ENCODE assay signal across 8 cellular contexts in genomic region chr1:26111530-26112406, GRCh38. TPM values are rescaled to one million over a fixed set of nuclear protein-coding genes. Genes with fewer than 3 reads are reported as not detected.
DNase-seq lines count a peak whose midpoint lies in the region; ATAC-seq and TF ChIP-seq lines count a peak whose summit lies in the region.

PDIK1L (plus strand) TSS chr1:26111824; CDS start chr1:26114309, 2,485 bp downstream.

- DNase-seq in AG04449 (ENCODE audit: low read depth, low spot score): peak; percentile 59
- DNase-seq in NCI-H2227 treated with DMSO at 0.1 percent for 48 hours (lab: John Stamatoyannopoulos, UW): peak; percentile 92
- DNase-seq in breast epithelium (ENCODE audit: low spot score in 2 of 2): peak; percentile 90 to 93
- DNase-seq in immature natural killer cell: peak; percentile 90 to 93 (median 92)
- DNase-seq in smooth muscle cell (lab: John Stamatoyannopoulos, UW; ENCODE audit: unreplicated experiment): peak; percentile 79

- H3K79me2 ChIP-seq in smooth muscle cell (ENCODE audit: low read depth): peaks cover 9% of the 10 kb centered on the region

- no peaks in the 10 kb centered on the region for H3K9me3 Mint-ChIP-seq in immature natural killer cell

- no peaks in the 10 kb centered on the region for H3K27me3 ChIP-seq in breast epithelium
- no peaks in the 10 kb centered on the region for H3K27me3 ChIP-seq in smooth muscle cell (ENCODE audit: low read depth)

- H3K27ac ChIP-seq in breast epithelium: peak within 1 kb of the TSS; percentile 88 to 95
- H3K27ac ChIP-seq in smooth muscle cell (ENCODE audit: low read depth): peak within 1 kb of the TSS; percentile 54

- H3K9me3 ChIP-seq in breast epithelium (no peaks in the 10 kb centered on the region), smooth muscle cell (replicated peaks; ENCODE audit: low read depth) (no peaks in the 10 kb centered on the region)

- H3K36me3 Mint-ChIP-seq in immature natural killer cell: peaks cover 0 to 9% (median 5%) of the 10 kb centered on the region in 3 donors

- peaks cover 3 to 7% of the 10 kb centered on the region in 2 donors for H3K4me1 ChIP-seq in breast epithelium
- peaks cover 17% of the 10 kb centered on the region for H3K4me1 ChIP-seq in smooth muscle cell (ENCODE audit: low read depth)

- H3K4me3 ChIP-seq in AG04449 (ENCODE audit: low read depth, low read length) (peak within 1 kb of the TSS; percentile 97), WI38 (ENCODE audit: low read depth, low read length) (peak within 1 kb of the TSS; percentile 92), breast epithelium (peak within 1 kb of the TSS; percentile 90 to 99 (median 98)), smooth muscle cell (peak within 1 kb of the TSS; percentile 93)

- under 1% methylated on average over 41 of the region's 96 CpGs for WGBS in smooth muscle cell (ENCODE audit: low lambda C conversion rate)

- peak; percentile 71 for ATAC-seq in HG03175 (IDR thresholded peaks at IDR 0.05; ENCODE audit: unreplicated experiment)

- intact Hi-C loops in breast epithelium (cut with DNase I; ENCODE audit: low total_unique reads): no loop called here

- H3K27me3 Mint-ChIP-seq in immature natural killer cell (ENCODE audit: low read depth in 3 of 3): peaks cover 2 to 15% (median 13%) of the 10 kb centered on the region in 3 donors

- H3K4me2 ChIP-seq in smooth muscle cell: peak within 1 kb of the TSS; percentile 90

- no peaks in the 10 kb centered on the region for H4K20me1 ChIP-seq in smooth muscle cell (ENCODE audit: low read depth)

- H3F3A ChIP-seq in smooth muscle cell (ENCODE audit: low read depth): peaks cover 3% of the 10 kb centered on the region

- TF ChIP-seq CTCF in AG04449 (IDR thresholded peaks at IDR 0.05; ENCODE audit: insufficient read depth, low read length, missing control alignments) (no peak), WI38 (IDR thresholded peaks at IDR 0.05; ENCODE audit: low read depth, low read length) (no peak), breast epithelium (IDR thresholded peaks at IDR 0.05) (no peak), smooth muscle cell (IDR thresholded peaks at IDR 0.05; ENCODE audit: borderline replicate concordance, insufficient read depth, poor library complexity, severe bottlenecking) (no peak)

- peaks cover 16 to 23% of the 10 kb centered on the region in 2 donors for H3K4me1 Mint-ChIP-seq in immature natural killer cell

- peak within 1 kb of the TSS; percentile 95 for H2AFZ ChIP-seq in smooth muscle cell (ENCODE audit: low read depth)

- POLR2A ChIA-PET in AG04449 (lab: Yijun Ruan, JAX): interaction anchor here (0.7 to 1.1 kb wide), 4 partner anchors 9 to 58 kb away, joined by 3 to 9 read pairs (median 4); partner anchors contain the start of gene ZNF593

- TF ChIP-seq POLR2A in GM18951 (IDR thresholded peaks at IDR 0.05; ENCODE audit: extremely low read depth, insufficient read depth, insufficient read length) (peak; percentile 67), breast epithelium (IDR thresholded peaks at IDR 0.05) (no peak)

- CTCF ChIA-PET in AG04449 (lab: Yijun Ruan, JAX): interaction anchor here (1.8 to 3.4 kb wide), 4 partner anchors 10 to 123 kb away, joined by 4 to 28 read pairs (median 10); partner anchors contain the start of gene CEP85

- H3K27ac Mint-ChIP-seq in immature natural killer cell: peak within 1 kb of the TSS; percentile 84 to 94 (median 90)

- H3K36me3 ChIP-seq in breast epithelium (no peaks in the 10 kb centered on the region), smooth muscle cell (ENCODE audit: low read depth) (no peaks in the 10 kb centered on the region)

- in situ Hi-C loops in GM18951 (cut with MboI; ENCODE audit: low sequenced_read_pairs, unreplicated experiment): no loop called here

- H3K9ac ChIP-seq in smooth muscle cell (ENCODE audit: low read depth): peak within 1 kb of the TSS; percentile 71

- peak within 1 kb of the TSS; percentile 92 to 94 (median 93) for H3K4me3 Mint-ChIP-seq in immature natural killer cell

RNA-seq across cellular contexts. Expression of gene PDIK1L, which starts in this region (rescaled TPM):
- 10 to 100 TPM in 1 of 3 donors, 1 to 10 TPM in 2; 9.2 to 17.3 (median 9.3) TPM for total RNA-seq in breast epithelium
- polyA plus RNA-seq in immature natural killer cell: 1 to 10 TPM in 2 of 3 donors, under 1 TPM in 1; 0.89 to 3.3 (median 2.3) TPM
- total RNA-seq in smooth muscle cell: 3.7 and 4.6 TPM in 2 replicates
- polyA plus RNA-seq in smooth muscle cell: 1.9 and 3.6 TPM in 2 replicates

Comparison
In these comparisons a context has a peak if more than half of its experiments do, and no peak if none do; other contexts are left out.
1. Peak in every context shown above with its lines: DNase-seq, ATAC-seq, H3K4me3 ChIP-seq and H3K27ac ChIP-seq.